Comparison of ENCODE assay signal across 13 cellular contexts in genomic region chr2:147499785-147500184, GRCh38.
DNase-seq lines count a peak whose midpoint lies in the region; ATAC-seq lines count a peak whose summit lies in the region.
"Had no signal": no experiment of that assay in that cellular context is flagged by ENCODE, and none has a peak within 500 bp of the region (broad histone marks: within the 10 kb centered on the region; RNA-seq: fewer than 3 reads in every experiment).

No MANE protein-coding gene starts in this region.

- POLR2A ChIA-PET in CD8-positive, alpha-beta memory T cell (lab: Charles Lee): no interaction called here

- H3K36me3 ChIP-seq in CD8-positive, alpha-beta memory T cell (ENCODE audit: insufficient read depth, low read length): no peaks in the 10 kb centered on the region
- H3K36me3 ChIP-seq: right atrium auricular region had no signal

- no peak for DNase-seq in CD8-positive, alpha-beta memory T cell
- DNase-seq in glomerular visceral epithelial cell (ENCODE audit: extremely low spot score): peak; percentile 57
- DNase-seq in NOMO-1 (lab: John Stamatoyannopoulos, UW; ENCODE audit: unreplicated experiment in 2 of 2): no peak
- DNase-seq in NCI-H748 treated with DMSO at 0.1 percent for 48 hours (lab: John Stamatoyannopoulos, UW): no peak
- DNase-seq: caudate nucleus, foreskin melanocyte, mammary epithelial cell, NCI-H510A had no signal

- no peaks in the 10 kb centered on the region for H3K27me3 ChIP-seq in CD8-positive, alpha-beta memory T cell (ENCODE audit: insufficient read depth, low read length, poor library complexity, severe bottlenecking)
- H3K27me3 ChIP-seq: right atrium auricular region had no signal

- H3K27ac ChIP-seq in CD8-positive, alpha-beta memory T cell (ENCODE audit: low read depth, low read length): no peak overlapping the region
- H3K27ac ChIP-seq: right atrium auricular region had no signal

- no peaks in the 10 kb centered on the region for H3K9me3 ChIP-seq in CD8-positive, alpha-beta memory T cell (ENCODE audit: low read length)
- H3K9me3 ChIP-seq: right atrium auricular region had no signal

- no peak overlapping the region for H3K4me3 ChIP-seq in CD8-positive, alpha-beta memory T cell (ENCODE audit: low read length)
- H3K4me3 ChIP-seq: right atrium auricular region had no signal

- peaks cover 28 to 50% (median 32%) of the 10 kb centered on the region in 3 donors for H3K4me1 Mint-ChIP-seq in CD8-positive, alpha-beta memory T cell

- H3K4me1 ChIP-seq in CD8-positive, alpha-beta memory T cell (ENCODE audit: insufficient read depth, low read length): peaks cover 17% of the 10 kb centered on the region
- H3K4me1 ChIP-seq: right atrium auricular region had no signal

- no peaks in the 10 kb centered on the region for H3K36me3 Mint-ChIP-seq in CD8-positive, alpha-beta memory T cell

- peak overlapping the region in 5 of 7 donors; percentile 0 to 54 (median 45) for H3K4me3 Mint-ChIP-seq in CD8-positive, alpha-beta memory T cell

- no peaks in the 10 kb centered on the region for H3K27me3 Mint-ChIP-seq in CD8-positive, alpha-beta memory T cell

- H3K9me3 Mint-ChIP-seq in CD8-positive, alpha-beta memory T cell: peaks cover 0 to 1% (median 0%) of the 10 kb centered on the region in 5 donors

- H3K27ac Mint-ChIP-seq in CD8-positive, alpha-beta memory T cell: peak overlapping the region in 5 of 8 donors; percentile 9 to 88 (median 29)

- ATAC-seq in GM19043 (IDR thresholded peaks at IDR 0.05; ENCODE audit: low read depth, unreplicated experiment) (peak; percentile 68), HG03432 (IDR thresholded peaks at IDR 0.05; ENCODE audit: unreplicated experiment) (peak; percentile 77), GM18517 (IDR thresholded peaks at IDR 0.05; ENCODE audit: unreplicated experiment) (no peak), HG03095 (IDR thresholded peaks at IDR 0.05; ENCODE audit: unreplicated experiment) (no peak)

- CTCF ChIA-PET in CD8-positive, alpha-beta memory T cell (lab: Charles Lee): no interaction called here

Comparison
In these comparisons a context has a peak if more than half of its experiments do, and no peak if none do; other contexts are left out.
1. ATAC-seq: peak in GM19043 (single experiment) and HG03432 (single experiment); none in GM18517 (single experiment) and HG03095 (single experiment).